Comparison of ENCODE assay signal across 22 cellular contexts in genomic region chr9:392103-392502, GRCh38.
"Had no signal": no experiment of that assay in that cellular context is flagged by ENCODE, and none has a peak within 500 bp of the region (broad histone marks: within the 10 kb centered on the region; RNA-seq: fewer than 3 reads in every experiment).

No MANE protein-coding gene starts in this region.

- FAIRE-seq: RCC 7860, TTC549 had no signal

- H3K9me3 Mint-ChIP-seq: activated naive CD4-positive, alpha-beta T cell treated with anti-CD3 and anti-CD28 coated beads, Interleukin-2, amount 50 U/mL, for 72 hours; activated T-cell treated with anti-CD3 and anti-CD28 coated beads, Interleukin-2, amount 50 U/mL, for 24 hours; activated T-helper 1 cell treated with anti-CD3 and anti-CD28 coated beads, Interleukin-12 subunit alpha, Interleukin-12 subunit beta, Interleukin-2, Interleukin-4 antibody, amounts not matched to agents 30 ng/mL and 10 ng/mL and 1 ng/mL, durations not matched to agents 14 hours and 24 hours and 36 hours had no signal

- H3K36me3 ChIP-seq: brain microvascular endothelial cell, cardiac muscle cell had no signal

- DNase-seq: activated CD4-positive, CD25-positive, alpha-beta regulatory T cell; activated CD8-positive, alpha-beta memory T cell treated with anti-CD3 and anti-CD28 coated beads, Interleukin-2, amount 10 ng/mL, durations not matched to agents 7 days and 5 days; activated effector memory CD4-positive, alpha-beta T cell treated with anti-CD3 and anti-CD28 coated beads, Interleukin-2, amount 50 U/mL, for 16 hours; activated naive CD4-positive, alpha-beta T cell treated with Interleukin-2 at 50 U/mL for 16 hours; activated T-cell treated with anti-CD3 and anti-CD28 coated beads, Interleukin-2, amount 50 U/mL, for 24 hours; brain microvascular endothelial cell; NCI-H1092; NCI-H1417; NCI-H2029; NCI-H446; NCI-H524; PC-3; SHP77 treated with DMSO at 0.1 percent for 48 hours; T-helper 2 cell; T1000 had no signal

- ATAC-seq: activated CD8-positive, alpha-beta memory T cell treated with anti-CD3 and anti-CD28 coated beads, Interleukin-2, amount 10 ng/mL, durations not matched to agents 7 days and 5 days; activated naive CD4-positive, alpha-beta T cell treated with anti-CD3 and anti-CD28 coated beads, Interleukin-2, amount 50 U/mL, for 72 hours; PC-3 had no signal

- H3K27ac Mint-ChIP-seq: activated CD8-positive, alpha-beta memory T cell treated with anti-CD3 and anti-CD28 coated beads, Interleukin-2, amount 10 ng/mL, durations not matched to agents 7 days and 5 days; activated T-cell treated with anti-CD3 and anti-CD28 coated beads, Interleukin-2, amount 50 U/mL, for 24 hours; activated T-helper 1 cell treated with anti-CD3 and anti-CD28 coated beads, Interleukin-12 subunit alpha, Interleukin-12 subunit beta, Interleukin-2, Interleukin-4 antibody, amounts not matched to agents 30 ng/mL and 10 ng/mL and 1 ng/mL, durations not matched to agents 14 hours and 24 hours and 36 hours had no signal

- H3K27me3 Mint-ChIP-seq: activated CD8-positive, alpha-beta memory T cell treated with anti-CD3 and anti-CD28 coated beads, Interleukin-2, amount 10 ng/mL, durations not matched to agents 7 days and 5 days; activated T-cell treated with anti-CD3 and anti-CD28 coated beads, Interleukin-2, amount 50 U/mL, for 24 hours had no signal

- H3K27ac ChIP-seq: brain microvascular endothelial cell, cardiac muscle cell, KMS-11, VCaP had no signal

- H3K4me1 Mint-ChIP-seq: activated CD8-positive, alpha-beta memory T cell treated with anti-CD3 and anti-CD28 coated beads, Interleukin-2, amount 10 ng/mL, durations not matched to agents 7 days and 5 days had no signal

- H3K4me3 Mint-ChIP-seq: activated CD8-positive, alpha-beta memory T cell treated with anti-CD3 and anti-CD28 coated beads, Interleukin-2, amount 10 ng/mL, durations not matched to agents 7 days and 5 days; activated T-cell treated with anti-CD3 and anti-CD28 coated beads, Interleukin-2, amount 50 U/mL, for 24 hours; activated T-helper 1 cell treated with anti-CD3 and anti-CD28 coated beads, Interleukin-12 subunit alpha, Interleukin-12 subunit beta, Interleukin-2, Interleukin-4 antibody, amounts not matched to agents 30 ng/mL and 10 ng/mL and 1 ng/mL, durations not matched to agents 14 hours and 24 hours and 36 hours had no signal

- H3K4me3 ChIP-seq: cardiac muscle cell had no signal

- H3K27me3 ChIP-seq: brain microvascular endothelial cell, cardiac muscle cell had no signal
